ENCODE assay signal across 17 cellular contexts in the genomic region with DNA sequence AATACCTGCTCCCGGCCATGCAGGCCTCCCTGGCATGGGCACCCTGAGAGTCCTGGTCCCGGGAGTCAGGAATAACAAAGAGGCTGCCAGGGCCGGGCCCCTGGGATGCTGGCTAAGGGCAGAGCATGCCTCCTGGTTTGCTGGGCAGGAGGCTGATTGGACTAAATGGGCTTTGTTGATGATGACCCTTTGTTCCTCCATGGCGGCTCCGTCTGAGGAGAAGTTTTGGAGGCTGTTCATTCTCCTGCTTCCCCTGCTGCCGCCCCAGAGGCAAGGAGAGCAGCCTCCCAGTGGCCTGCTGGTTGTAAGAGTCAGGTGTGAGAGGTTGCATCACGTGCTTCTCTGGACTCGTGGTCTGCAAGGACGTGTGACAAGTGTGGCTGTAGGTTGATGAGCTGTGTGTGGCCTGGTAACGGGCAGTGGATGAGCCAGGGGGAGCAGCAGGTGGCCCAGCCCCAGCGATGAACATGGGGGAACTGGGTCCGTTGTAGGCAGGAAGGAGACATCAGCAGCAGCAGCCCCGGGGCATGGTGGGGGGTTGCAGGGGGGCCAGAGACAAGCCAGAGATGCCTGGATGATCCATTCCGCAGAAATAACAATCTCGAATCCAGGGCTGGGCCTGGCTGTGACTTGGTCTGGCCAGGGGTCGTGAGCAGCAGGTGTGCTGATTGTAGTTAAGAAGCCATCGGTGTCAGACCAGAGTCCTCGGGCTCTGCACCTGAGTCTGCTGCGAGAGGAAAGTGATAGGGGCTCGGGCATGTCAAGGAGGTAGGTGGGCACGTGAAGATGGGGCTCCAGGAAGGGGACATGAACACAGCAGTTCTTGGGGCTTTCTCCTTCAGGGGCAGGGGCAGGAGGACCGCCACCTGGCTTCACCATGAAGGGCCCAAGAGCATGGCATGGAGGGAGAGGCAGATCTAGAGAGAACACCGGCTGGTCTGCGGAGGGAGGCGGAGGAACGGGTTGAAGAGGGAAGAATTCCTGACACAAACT.
"Had no signal": no experiment of that assay in that cellular context is flagged by ENCODE, and none has a peak within 500 bp of the region (broad histone marks: within the 10 kb centered on the region; RNA-seq: fewer than 3 reads in every experiment).

No MANE protein-coding gene starts in this region.

- H3K4me1 Mint-ChIP-seq: activated naive CD4-positive, alpha-beta T cell treated with anti-CD3 and anti-CD28 coated beads, Interleukin-2, amount 10 ng/mL, durations not matched to agents 7 days and 5 days had no signal

- H3K36me3 Mint-ChIP-seq: activated naive CD4-positive, alpha-beta T cell treated with anti-CD3 and anti-CD28 coated beads, Interleukin-2, amount 10 ng/mL, durations not matched to agents 7 days and 5 days; mesothelial cell of epicardium had no signal

- ATAC-seq: lower lobe of right lung, right cardiac atrium had no signal

- H3K36me3 ChIP-seq: adrenal gland, esophagus squamous epithelium, lower lobe of right lung, prostate gland, WERI-Rb-1 had no signal

- H3K27me3 ChIP-seq: adrenal gland, testis had no signal

- H3K4me1 ChIP-seq: adrenal gland, esophagus squamous epithelium, prostate gland, testis had no signal

- H3K27me3 Mint-ChIP-seq: activated T-cell treated with anti-CD3 and anti-CD28 coated beads, Interleukin-2, amount 50 U/mL, for 24 hours; stimulated activated naive CD8-positive, alpha-beta T cell treated with anti-CD3 and anti-CD28 coated beads, Interleukin-15, Interleukin-2, amounts not matched to agents 100 ng/mL and 50 ng/mL, for 24 hours had no signal

- H3K4me3 Mint-ChIP-seq: activated naive CD4-positive, alpha-beta T cell treated with anti-CD3 and anti-CD28 coated beads, Interleukin-2, amount 10 ng/mL, durations not matched to agents 7 days and 5 days; activated T-cell treated with anti-CD3 and anti-CD28 coated beads, Interleukin-2, amount 50 U/mL, for 24 hours; dendritic cell treated with granulocyte-macrophage colony-stimulating factor and Interleukin-4, amounts not matched to agents 40 ng/mL and 50 ng/mL, for 4 days; mesothelial cell of epicardium; nephron; stimulated activated naive CD8-positive, alpha-beta T cell treated with anti-CD3 and anti-CD28 coated beads, Interleukin-15, Interleukin-2, amounts not matched to agents 100 ng/mL and 50 ng/mL, for 24 hours had no signal

- H3K27ac ChIP-seq: adrenal gland, esophagus squamous epithelium, lower lobe of right lung, prostate gland, testis, WERI-Rb-1 had no signal

- H3K9me3 ChIP-seq: adrenal gland, esophagus squamous epithelium, lower lobe of right lung, prostate gland, testis had no signal

- DNase-seq: activated CD4-positive, alpha-beta T cell treated with anti-CD3 and anti-CD28 coated beads, Interleukin-2, amount 50 U/mL, for 4 hours; activated naive CD4-positive, alpha-beta T cell treated with anti-CD3 and anti-CD28 coated beads, Interleukin-2, amount 10 ng/mL, durations not matched to agents 7 days and 5 days; activated T-cell treated with anti-CD3 and anti-CD28 coated beads, Interleukin-2, amount 50 U/mL, for 24 hours; effector memory CD4-positive, alpha-beta T cell; esophagus squamous epithelium; lower lobe of right lung; right cardiac atrium; SW 1271; testis; WERI-Rb-1 had no signal

- H3K4me3 ChIP-seq: adrenal gland, esophagus squamous epithelium, lower lobe of right lung, prostate gland, testis had no signal

- H3K27ac Mint-ChIP-seq: activated naive CD4-positive, alpha-beta T cell treated with anti-CD3 and anti-CD28 coated beads, Interleukin-2, amount 10 ng/mL, durations not matched to agents 7 days and 5 days; activated T-cell treated with anti-CD3 and anti-CD28 coated beads, Interleukin-2, amount 50 U/mL, for 24 hours; activated T-helper 2 cell treated with anti-CD3 and anti-CD28 coated beads, Interferon-gamma antibody, Interleukin-2, Interleukin-4, amounts not matched to agents 10 μg/mL and 5 μg/mL and 100 μg/mL, durations not matched to agents 14 hours and 24 hours and 36 hours; dendritic cell treated with granulocyte-macrophage colony-stimulating factor and Interleukin-4, amounts not matched to agents 40 ng/mL and 50 ng/mL, for 4 days; mesothelial cell of epicardium; nephron; stimulated activated naive CD8-positive, alpha-beta T cell treated with anti-CD3 and anti-CD28 coated beads, Interleukin-15, Interleukin-2, amounts not matched to agents 100 ng/mL and 50 ng/mL, for 24 hours had no signal
